In genomic region chr3:155862290-155862982, GRCh38 we compare ENCODE assay signal across 8 cellular contexts. TPM values are rescaled to one million over a fixed set of nuclear protein-coding genes. Genes with fewer than 3 reads are reported as not detected.
DNase-seq lines count a peak whose midpoint lies in the region; ATAC-seq and TF ChIP-seq lines count a peak whose summit lies in the region.
"Not testable (repeated sequence)": the region's sequence is repeated elsewhere in the genome, so short reads cannot be mapped to it uniquely, and the experiment has no call there.

No MANE protein-coding gene starts in this region.

- not testable (repeated sequence) for BruUV-seq in HCT116 (replicated peaks; lab: Mats Ljungman, UMichigan)

- TF ChIP-seq CTCF in HCT116 (IDR thresholded peaks at IDR 0.05 in 2 of 3, conservative IDR thresholded peaks at IDR 0.05 in 1 of 3; ENCODE audit: borderline replicate concordance in 1 of 3, insufficient read depth in 1 of 3, low read depth in 2 of 3, low read length in 2 of 3); fibroblast of pulmonary artery (IDR thresholded peaks at IDR 0.05; ENCODE audit: low read length, missing control alignments): not testable (repeated sequence)

- peak overlapping the region; percentile 38 for H3K4me3 Mint-ChIP-seq in activated CD8-positive, alpha-beta T cell treated with anti-CD3 and anti-CD28 coated beads, Interleukin-2, amount 10 ng/mL, durations not matched to agents 7 days and 5 days
- peak overlapping the region; percentile 57 for H3K4me3 Mint-ChIP-seq in activated naive CD8-positive, alpha-beta T cell treated with anti-CD3 and anti-CD28 coated beads, Interleukin-2, amount 10 ng/mL, durations not matched to agents 7 days and 5 days
- peak overlapping the region; percentile 44 to 66 for H3K4me3 Mint-ChIP-seq in stimulated activated naive CD8-positive, alpha-beta T cell treated with anti-CD3 and anti-CD28 coated beads, Interleukin-15, amount 100 ng/mL, for 72 hours

- H3K27ac Mint-ChIP-seq in activated CD8-positive, alpha-beta T cell treated with anti-CD3 and anti-CD28 coated beads, Interleukin-2, amount 10 ng/mL, durations not matched to agents 7 days and 5 days = peak overlapping the region; percentile 89
- H3K27ac Mint-ChIP-seq in activated naive CD8-positive, alpha-beta T cell treated with anti-CD3 and anti-CD28 coated beads, Interleukin-2, amount 10 ng/mL, durations not matched to agents 7 days and 5 days = peak overlapping the region; percentile 91
- peak overlapping the region; percentile 72 to 92 for H3K27ac Mint-ChIP-seq in stimulated activated naive CD8-positive, alpha-beta T cell treated with anti-CD3 and anti-CD28 coated beads, Interleukin-15, amount 100 ng/mL, for 72 hours

- H3K9ac ChIP-seq in HCT116 (ENCODE audit: low read length) = not testable (repeated sequence)

- RAD21 ChIA-PET in HCT116 (lab: Charles Lee; ENCODE audit: low non-redundant PET in 1 of 2, low total read pairs in 2 of 2, uncharacterized antibody in 2 of 2, unreplicated experiment in 2 of 2) = not testable (repeated sequence)

- not testable (repeated sequence) for H3K36me3 Mint-ChIP-seq in activated CD8-positive, alpha-beta T cell treated with anti-CD3 and anti-CD28 coated beads, Interleukin-2, amount 10 ng/mL, durations not matched to agents 7 days and 5 days (ENCODE audit: low read depth); activated naive CD8-positive, alpha-beta T cell treated with anti-CD3 and anti-CD28 coated beads, Interleukin-2, amount 10 ng/mL, durations not matched to agents 7 days and 5 days

- not testable (repeated sequence) for H3K27me3 Mint-ChIP-seq in activated CD8-positive, alpha-beta T cell treated with anti-CD3 and anti-CD28 coated beads, Interleukin-2, amount 10 ng/mL, durations not matched to agents 7 days and 5 days (ENCODE audit: low read depth); activated naive CD8-positive, alpha-beta T cell treated with anti-CD3 and anti-CD28 coated beads, Interleukin-2, amount 10 ng/mL, durations not matched to agents 7 days and 5 days; stimulated activated naive CD8-positive, alpha-beta T cell treated with anti-CD3 and anti-CD28 coated beads, Interleukin-15, amount 100 ng/mL, for 72 hours

- not testable (repeated sequence) for H3K36me3 ChIP-seq in HCT116 (ENCODE audit: control insufficient read depth in 1 of 2, insufficient read depth in 2 of 2, low read length in 2 of 2)

- H3K9me3 ChIP-seq in HCT116 (ENCODE audit: control insufficient read depth in 1 of 2, insufficient read depth in 1 of 2, low read depth in 1 of 2, low read length in 2 of 2) = not testable (repeated sequence)

- DNase-seq in HCT116 (ENCODE audit: low read depth, low spot score) (peak; percentile 46), NCI-H446 treated with DMSO at 0.1 percent for 48 hours (lab: John Stamatoyannopoulos, UW) (peak; percentile 50), T-helper 1 cell (peak; percentile 22 to 89 (median 47)), fibroblast of pulmonary artery (ENCODE audit: low read depth) (peak; percentile 58)
- peak; percentile 83 for DNase-seq in activated CD8-positive, alpha-beta T cell treated with anti-CD3 and anti-CD28 coated beads, Interleukin-2, amount 10 ng/mL, durations not matched to agents 7 days and 5 days
- peak; percentile 40 for DNase-seq in activated naive CD8-positive, alpha-beta T cell treated with anti-CD3 and anti-CD28 coated beads, Interleukin-2, amount 10 ng/mL, durations not matched to agents 7 days and 5 days
- DNase-seq in stimulated activated CD4-positive, alpha-beta T cell treated with anti-CD3 and anti-CD28 coated beads, Interleukin-12 subunit alpha, Interleukin-12 subunit beta, amount 100 ng/mL, for 4 hours = peak; percentile 25
- peak; percentile 62 to 79 for DNase-seq in stimulated activated naive CD8-positive, alpha-beta T cell treated with anti-CD3 and anti-CD28 coated beads, Interleukin-15, amount 100 ng/mL, for 72 hours

- H3K27me3 ChIP-seq in HCT116 (ENCODE audit: insufficient read depth, low read length) = not testable (repeated sequence)

- not testable (repeated sequence) for H3K9me2 ChIP-seq in HCT116 (ENCODE audit: insufficient read depth)

- not testable (repeated sequence) for TF ChIP-seq POLR2A in HCT116 (IDR thresholded peaks at IDR 0.05; ENCODE audit: borderline replicate concordance, extremely low read depth, insufficient read depth, insufficient read length)

- TF ChIP-seq RAD21 in HCT116 (IDR thresholded peaks at IDR 0.05; ENCODE audit: low read depth) = not testable (repeated sequence)

- not testable (repeated sequence) for H3K27ac ChIP-seq in HCT116 (ENCODE audit: low read depth, low read length)

- peak; percentile 68; the same call in 1 of the 2 replicates for ATAC-seq in HCT116
- peak; percentile 85 for ATAC-seq in activated CD8-positive, alpha-beta T cell treated with anti-CD3 and anti-CD28 coated beads, Interleukin-2, amount 10 ng/mL, durations not matched to agents 7 days and 5 days
- peak; percentile 93 for ATAC-seq in activated naive CD8-positive, alpha-beta T cell treated with anti-CD3 and anti-CD28 coated beads, Interleukin-2, amount 10 ng/mL, durations not matched to agents 7 days and 5 days (ENCODE audit: low read depth)
- ATAC-seq in stimulated activated naive CD8-positive, alpha-beta T cell treated with anti-CD3 and anti-CD28 coated beads, Interleukin-15, amount 100 ng/mL, for 72 hours = peak; percentile 91

- H3K4me1 Mint-ChIP-seq in activated CD8-positive, alpha-beta T cell treated with anti-CD3 and anti-CD28 coated beads, Interleukin-2, amount 10 ng/mL, durations not matched to agents 7 days and 5 days (ENCODE audit: low read depth) = peaks cover 36% of the 10 kb centered on the region
- H3K4me1 Mint-ChIP-seq in activated naive CD8-positive, alpha-beta T cell treated with anti-CD3 and anti-CD28 coated beads, Interleukin-2, amount 10 ng/mL, durations not matched to agents 7 days and 5 days = peaks cover 24% of the 10 kb centered on the region
- H3K4me1 Mint-ChIP-seq in stimulated activated naive CD8-positive, alpha-beta T cell treated with anti-CD3 and anti-CD28 coated beads, Interleukin-15, amount 100 ng/mL, for 72 hours = peaks cover 26% of the 10 kb centered on the region

- intact Hi-C loops in HCT116 (cut with micrococcal nuclease) = not testable (repeated sequence)

- H4K20me1 ChIP-seq in HCT116 (ENCODE audit: insufficient read depth) = not testable (repeated sequence)

- not testable (repeated sequence) for H3K9me3 Mint-ChIP-seq in activated CD8-positive, alpha-beta T cell treated with anti-CD3 and anti-CD28 coated beads, Interleukin-2, amount 10 ng/mL, durations not matched to agents 7 days and 5 days (ENCODE audit: insufficient read depth); activated naive CD8-positive, alpha-beta T cell treated with anti-CD3 and anti-CD28 coated beads, Interleukin-2, amount 10 ng/mL, durations not matched to agents 7 days and 5 days; stimulated activated naive CD8-positive, alpha-beta T cell treated with anti-CD3 and anti-CD28 coated beads, Interleukin-15, amount 100 ng/mL, for 72 hours

- peak overlapping the region; percentile 45 for H2AFZ ChIP-seq in HCT116 (ENCODE audit: low read depth, low read length, poor library complexity, severe bottlenecking)

- CTCF ChIA-PET in HCT116 (lab: Charles Lee) = interaction anchor here (1.0 to 1.5 kb wide), 2 partner anchors 8 to 57 kb away, joined by 4 read pairs; partner anchors contain the start of genes C3orf33 and GMPS
- CTCF ChIA-PET in activated CD8-positive, alpha-beta T cell treated with anti-CD3 and anti-CD28 coated beads, Interleukin-2, amount 10 ng/mL, durations not matched to agents 7 days and 5 days (lab: Charles Lee) = interaction anchor here (0.8 to 3.3 kb wide), 3 partner anchors 9 to 57 kb away, joined by 4 to 25 read pairs (median 4); partner anchors contain the start of gene C3orf33

- H3K4me2 ChIP-seq in HCT116 (ENCODE audit: low read length) = peak overlapping the region; percentile 46; the same call in 1 of the 2 replicates

- POLR2A ChIA-PET in HCT116 (lab: Charles Lee) = interaction anchor here (0.7 kb wide), 1 partner anchor 11 kb away, joined by 3 read pairs; no protein-coding TSS in a partner anchor
- POLR2A ChIA-PET in activated CD8-positive, alpha-beta T cell treated with anti-CD3 and anti-CD28 coated beads, Interleukin-2, amount 10 ng/mL, durations not matched to agents 7 days and 5 days (lab: Charles Lee) = interaction anchor here (1.0 to 2.0 kb wide), 3 partner anchors 7 to 9 kb away, joined by 4 to 8 read pairs (median 4); partner anchors contain the start of gene SLC33A1
- POLR2A ChIA-PET in activated naive CD8-positive, alpha-beta T cell treated with anti-CD3 and anti-CD28 coated beads, Interleukin-2, amount 10 ng/mL, durations not matched to agents 7 days and 5 days (lab: Charles Lee) = interaction anchor here (0.7 to 2.8 kb wide), 6 partner anchors 8 to 815 kb away, joined by 3 to 19 read pairs (median 8); partner anchors contain the start of genes C3orf33, GMPS and SLC33A1

- peaks cover 4 to 13% of the 10 kb centered on the region in 2 experiments; a peak in 3 of 4 replicates for H3K4me1 ChIP-seq in HCT116 (ENCODE audit: control insufficient read depth in 1 of 2, insufficient read depth in 2 of 2, low read length in 2 of 2)

- H3K79me2 ChIP-seq in HCT116 (ENCODE audit: insufficient read depth, low read length) = not testable (repeated sequence)

- not testable (repeated sequence) for H3K4me3 ChIP-seq in HCT116 (replicated peaks in 1 of 2; ENCODE audit: low read depth in 1 of 2, low read length in 2 of 2); fibroblast of pulmonary artery (replicated peaks; ENCODE audit: low read depth, low read length)

RNA-seq across cellular contexts. Expression of gene GMPS, which starts 8.0 kb away (rescaled TPM):
- 119 TPM for total RNA-seq in HCT116 (2021; ENCODE audit: unreplicated experiment)
- 51.3 and 71.1 TPM in 2 replicates for polyA plus RNA-seq in HCT116 (2012)
- 100 to 1,000 TPM; 102 to 109 TPM for total RNA-seq in activated CD8-positive, alpha-beta T cell treated with anti-CD3 and anti-CD28 coated beads, Interleukin-2, amount 10 ng/mL, durations not matched to agents 7 days and 5 days
- 10 to 100 TPM; 84.0 to 86.8 TPM for total RNA-seq in activated naive CD8-positive, alpha-beta T cell treated with anti-CD3 and anti-CD28 coated beads, Interleukin-2, amount 10 ng/mL, durations not matched to agents 7 days and 5 days

RNA-seq across cellular contexts. Expression of gene SLC33A1, which starts 8.2 kb away (rescaled TPM):
- total RNA-seq in HCT116 (2021; ENCODE audit: unreplicated experiment) = 23.3 TPM
- polyA plus RNA-seq in HCT116 (2012) = 11.8 and 13.4 TPM in 2 replicates
- 10 to 100 TPM; 20.0 to 20.2 TPM for total RNA-seq in activated CD8-positive, alpha-beta T cell treated with anti-CD3 and anti-CD28 coated beads, Interleukin-2, amount 10 ng/mL, durations not matched to agents 7 days and 5 days
- total RNA-seq in activated naive CD8-positive, alpha-beta T cell treated with anti-CD3 and anti-CD28 coated beads, Interleukin-2, amount 10 ng/mL, durations not matched to agents 7 days and 5 days = 10 to 100 TPM; 26.4 to 27.3 TPM

RNA-seq across cellular contexts. Expression of gene C3orf33, which starts 56.4 kb away (rescaled TPM):
- total RNA-seq in HCT116 (2021; ENCODE audit: unreplicated experiment) = 4.7 TPM
- 1.7 and 2.5 TPM in 2 replicates for polyA plus RNA-seq in HCT116 (2012)
- total RNA-seq in activated CD8-positive, alpha-beta T cell treated with anti-CD3 and anti-CD28 coated beads, Interleukin-2, amount 10 ng/mL, durations not matched to agents 7 days and 5 days = 1 to 10 TPM in 1 of 2 experiments, under 1 TPM in 1; 0.60 to 1.3 TPM
- total RNA-seq in activated naive CD8-positive, alpha-beta T cell treated with anti-CD3 and anti-CD28 coated beads, Interleukin-2, amount 10 ng/mL, durations not matched to agents 7 days and 5 days = 1 to 10 TPM; 2.1 to 2.2 TPM

Comparison
In these comparisons a context has a peak if more than half of its experiments do, and no peak if none do; other contexts are left out.
1. DNase-seq: peak in every context shown above with its lines; median percentile 83 in activated CD8-positive, alpha-beta T cell treated with anti-CD3 and anti-CD28 coated beads, Interleukin-2, amount 10 ng/mL, durations not matched to agents 7 days and 5 days; 70 in stimulated activated naive CD8-positive, alpha-beta T cell treated with anti-CD3 and anti-CD28 coated beads, Interleukin-15, amount 100 ng/mL, for 72 hours; 58 in fibroblast of pulmonary artery; 50 in NCI-H446 treated with DMSO at 0.1 percent for 48 hours; 47 in T-helper 1 cell; 46 in HCT116; 40 in activated naive CD8-positive, alpha-beta T cell treated with anti-CD3 and anti-CD28 coated beads, Interleukin-2, amount 10 ng/mL, durations not matched to agents 7 days and 5 days; 25 in stimulated activated CD4-positive, alpha-beta T cell treated with anti-CD3 and anti-CD28 coated beads, Interleukin-12 subunit alpha, Interleukin-12 subunit beta, amount 100 ng/mL, for 4 hours.